8 cellular contexts compared by ENCODE assay signal in the genomic region with DNA sequence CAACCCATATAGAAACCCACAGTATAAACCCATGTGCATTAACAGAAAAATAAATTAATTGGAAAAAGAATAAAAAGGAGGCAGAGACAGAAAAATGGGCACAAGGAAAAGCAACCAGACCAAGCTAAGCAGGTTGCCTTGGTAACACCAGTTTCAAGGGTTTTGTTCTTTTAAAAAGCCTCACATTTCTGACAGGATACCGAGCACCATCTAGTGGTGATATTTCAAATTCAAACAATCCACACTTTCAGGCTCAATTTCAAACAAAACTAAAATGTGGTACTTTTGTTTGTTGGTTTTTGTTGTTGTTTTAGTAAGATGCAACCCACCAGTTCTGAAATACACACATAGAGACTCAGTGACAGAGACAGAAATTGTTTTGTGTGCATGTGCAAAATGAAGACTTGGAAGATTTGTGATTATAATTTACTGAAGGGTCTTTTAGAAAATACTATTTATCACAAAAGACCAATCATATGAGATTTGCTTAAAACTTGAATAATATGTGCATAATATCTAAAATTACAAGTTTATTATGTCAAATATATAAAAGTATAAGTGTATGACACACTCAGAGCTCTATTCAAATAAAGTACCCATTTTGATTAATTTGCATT.
DNase-seq lines count a peak whose midpoint lies in the region; ATAC-seq and TF ChIP-seq lines count a peak whose summit lies in the region.

No MANE protein-coding gene starts in this region.

- DNase-seq in DMS 273 (lab: John Stamatoyannopoulos, UW; ENCODE audit: unreplicated experiment), result peak; percentile 71
- no peak for DNase-seq in DMS 273 treated with DMSO at 0.1 percent for 48 hours (lab: John Stamatoyannopoulos, UW)
- peak; percentile 60 for DNase-seq in GM23248
- peak; percentile 74 for DNase-seq in KBM-7
- DNase-seq in PC-3, result peak; percentile 75
- peak; percentile 14 to 41 for DNase-seq in erythroblast (lab: John Stamatoyannopoulos, UW)
- DNase-seq in prostate gland (ENCODE audit: low spot score), result peak; percentile 4
- no peak for DNase-seq in GOT3 (lab: John Stamatoyannopoulos, UW)

- POLR2A ChIA-PET in PC-3 (lab: Charles Lee; ENCODE audit: unreplicated experiment), result no interaction called here

- H2AFZ ChIP-seq in GM23248 (no peak overlapping the region), PC-3 (ENCODE audit: low read length) (no peak overlapping the region)

- TF ChIP-seq POLR2A in erythroblast (IDR thresholded peaks at IDR 0.05; ENCODE audit: low read length) (no peak), prostate gland (IDR thresholded peaks at IDR 0.05) (no peak)

- peak; percentile 76 for ATAC-seq in PC-3

- H3K9me3 ChIP-seq in GM23248 (ENCODE audit: low read depth), result no peaks in the 10 kb centered on the region
- no peaks in the 10 kb centered on the region for H3K9me3 ChIP-seq in PC-3 (ENCODE audit: low read length)
- no peaks in the 10 kb centered on the region for H3K9me3 ChIP-seq in prostate gland

- H3K9me2 ChIP-seq in GM23248 (ENCODE audit: insufficient read depth) (no peaks in the 10 kb centered on the region), PC-3 (replicated peaks; ENCODE audit: low read length) (no peaks in the 10 kb centered on the region)

- intact Hi-C loops in PC-3 (cut with micrococcal nuclease), result loop anchor here (1.0 to 5.0 kb wide), 3 partner anchors 36 to 249 kb away; no protein-coding TSS in a partner anchor
- intact Hi-C loops in prostate gland (cut with DNase I), result no loop called here

- H3K4me1 ChIP-seq in GM23248 (ENCODE audit: insufficient read depth) (no peaks in the 10 kb centered on the region), PC-3 (ENCODE audit: insufficient read depth, low read length) (no peaks in the 10 kb centered on the region), prostate gland (replicated peaks) (no peaks in the 10 kb centered on the region)

- H3K36me3 ChIP-seq in GM23248 (ENCODE audit: low read depth) (no peaks in the 10 kb centered on the region), PC-3 (ENCODE audit: low read depth, low read length) (no peaks in the 10 kb centered on the region), prostate gland (no peaks in the 10 kb centered on the region)

- CTCF ChIA-PET in PC-3 (lab: Charles Lee), result no interaction called here

- BruUV-seq in PC-3 (replicated peaks; lab: Mats Ljungman, UMichigan), result no TSS peak

- TF ChIP-seq CTCF in PC-3 (conservative IDR thresholded peaks at IDR 0.05; ENCODE audit: low read depth, low read length), result peak; percentile 91
- TF ChIP-seq CTCF in prostate gland (IDR thresholded peaks at IDR 0.05), result peak in 3 of 4 experiments; percentile 43 to 71 (median 57)

- in situ Hi-C loops in GM23248 (cut with MboI) (no loop called here), KBM-7 (cut with MboI; ENCODE audit: low pct_unique_long_range_greater_than_20kb, low sequenced_read_pairs) (no loop called here)

- H3K79me2 ChIP-seq in GM23248 (ENCODE audit: insufficient read depth) (no peaks in the 10 kb centered on the region), PC-3 (ENCODE audit: low read length) (no peaks in the 10 kb centered on the region)

- H3K4me3 ChIP-seq in GM23248, result no peak overlapping the region
- no peak overlapping the region for H3K4me3 ChIP-seq in PC-3 (ENCODE audit: low read length)
- H3K4me3 ChIP-seq in prostate gland, result no peak overlapping the region

- no peaks in the 10 kb centered on the region for H3F3A ChIP-seq in GM23248 (ENCODE audit: insufficient read depth)
- no peaks in the 10 kb centered on the region for H3F3A ChIP-seq in PC-3 (ENCODE audit: low read length, unreplicated experiment)

- 0% methylated on average over 1 of the region's 1 CpG for WGBS in GM23248 (ENCODE audit: low coverage in 1 of 2, low lambda C conversion rate in 2 of 2, missing lambda C conversion rate in 2 of 2), 2 experiments
- WGBS in prostate gland, result 0% methylated on average over 1 of the region's 1 CpG

- no peaks in the 10 kb centered on the region for H3K27me3 ChIP-seq in GM23248 (replicated peaks; ENCODE audit: insufficient read depth)
- H3K27me3 ChIP-seq in PC-3 (ENCODE audit: low read length), result no peaks in the 10 kb centered on the region
- H3K27me3 ChIP-seq in prostate gland (replicated peaks; ENCODE audit: insufficient read depth), result no peaks in the 10 kb centered on the region

- no peak overlapping the region for H3K27ac ChIP-seq in GM23248
- no peak overlapping the region for H3K27ac ChIP-seq in PC-3 (ENCODE audit: low read length)
- no peak overlapping the region for H3K27ac ChIP-seq in prostate gland

- no peak overlapping the region for H3K9ac ChIP-seq in GM23248
- H3K9ac ChIP-seq in PC-3 (ENCODE audit: low read length), result no peak overlapping the region

- H4K20me1 ChIP-seq in GM23248 (ENCODE audit: insufficient read depth) (no peaks in the 10 kb centered on the region), PC-3 (ENCODE audit: low read length) (no peaks in the 10 kb centered on the region)

- H3K4me2 ChIP-seq in GM23248 (ENCODE audit: unreplicated experiment) (no peak overlapping the region), PC-3 (ENCODE audit: low read length) (no peak overlapping the region)

Comparison
In these comparisons a context has a peak if more than half of its experiments do, and no peak if none do; other contexts are left out.
1. DNase-seq: peak in DMS 273 (single experiment), GM23248 (single experiment), KBM-7 (single experiment), PC-3 (single experiment), erythroblast (2 of 2) and prostate gland (single experiment); none in DMS 273 treated with DMSO at 0.1 percent for 48 hours (single experiment) and GOT3 (single experiment).